Comparison of ENCODE assay signal across 9 cellular contexts in the genomic region with DNA sequence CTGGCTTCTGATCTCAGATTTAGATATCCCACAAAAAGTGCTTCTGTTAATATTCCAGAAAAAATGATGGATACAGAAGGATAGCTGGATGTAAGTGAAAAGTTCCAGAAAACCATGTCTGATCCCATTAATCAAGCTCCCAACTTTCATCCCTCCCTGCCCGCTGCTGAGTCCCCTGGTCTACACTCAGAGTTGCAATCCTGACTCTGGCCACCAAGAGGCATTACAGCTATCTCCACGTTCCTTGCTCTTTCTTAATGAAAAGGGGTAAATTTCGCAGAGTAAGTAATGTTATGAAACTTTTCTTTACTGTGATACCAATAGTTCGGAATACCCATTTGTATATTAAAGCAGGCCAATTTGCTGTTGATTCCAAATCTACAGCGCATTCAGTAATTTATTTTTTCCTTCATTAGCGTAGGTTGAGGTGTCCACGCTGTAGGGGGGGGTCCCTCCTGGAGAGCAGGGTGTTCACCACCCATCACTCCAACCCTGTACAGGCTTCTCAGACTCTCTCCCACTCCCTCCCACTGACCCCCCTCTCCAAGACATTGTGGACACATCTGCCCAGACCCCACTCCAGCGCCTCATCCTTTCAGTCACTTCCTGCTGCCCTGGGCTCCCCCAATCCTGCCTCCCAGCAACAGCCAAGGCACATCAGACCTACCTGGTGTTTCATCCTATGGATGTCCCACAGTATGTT. TPM values are rescaled to one million over a fixed set of nuclear protein-coding genes. Genes with fewer than 3 reads are reported as not detected.
DNase-seq lines count a peak whose midpoint lies in the region; ATAC-seq and TF ChIP-seq lines count a peak whose summit lies in the region.
"Had no signal": no experiment of that assay in that cellular context is flagged by ENCODE, and none has a peak within 500 bp of the region (broad histone marks: within the 10 kb centered on the region; RNA-seq: fewer than 3 reads in every experiment).

No MANE protein-coding gene starts in this region.

- no peaks in the 10 kb centered on the region for H3K9me3 Mint-ChIP-seq in activated T-cell treated with anti-CD3 and anti-CD28 coated beads, Interleukin-2, amount 50 U/mL, for 72 hours
- H3K9me3 Mint-ChIP-seq in osteocyte (ENCODE audit: unreplicated experiment), result peaks cover 2% of the 10 kb centered on the region

- in situ Hi-C loops in ACHN (cut with HindIII; ENCODE audit: low pct_ligation_motif_present, low pct_unique_long_range_greater_than_20kb, low sequenced_read_pairs), result no loop called here

- H3K4me1 Mint-ChIP-seq in activated T-cell treated with anti-CD3 and anti-CD28 coated beads, Interleukin-2, amount 50 U/mL, for 72 hours (ENCODE audit: low read depth), result peaks cover 14% of the 10 kb centered on the region
- peaks cover 3% of the 10 kb centered on the region for H3K4me1 Mint-ChIP-seq in osteocyte (ENCODE audit: unreplicated experiment)

- H3K4me3 Mint-ChIP-seq in activated T-cell treated with anti-CD3 and anti-CD28 coated beads, Interleukin-2, amount 50 U/mL, for 72 hours, result peak overlapping the region; percentile 92 to 95
- peak overlapping the region; percentile 55 for H3K4me3 Mint-ChIP-seq in osteocyte (ENCODE audit: unreplicated experiment)

- peak overlapping the region; percentile 71 for H3K27ac Mint-ChIP-seq in activated T-cell treated with anti-CD3 and anti-CD28 coated beads, Interleukin-2, amount 50 U/mL, for 72 hours
- peak overlapping the region; percentile 67 for H3K27ac Mint-ChIP-seq in osteocyte (ENCODE audit: unreplicated experiment)

- peak; percentile 73 for ATAC-seq in HG02588 (IDR thresholded peaks at IDR 0.05; ENCODE audit: unreplicated experiment)
- peak; percentile 74 to 78 for ATAC-seq in activated T-cell treated with anti-CD3 and anti-CD28 coated beads, Interleukin-2, amount 50 U/mL, for 72 hours (replicated peaks in 1 of 2)

- peak; percentile 55 for TF ChIP-seq CTCF in GM12873 (IDR thresholded peaks at IDR 0.05; ENCODE audit: insufficient read depth, low read depth, low read length, missing control alignments)
- TF ChIP-seq CTCF in NB4 (IDR thresholded peaks at IDR 0.05; ENCODE audit: low read depth, low read length), result peak; percentile 45
- TF ChIP-seq CTCF in osteocyte (IDR thresholded peaks at IDR 0.05), result peak; percentile 39

- H3K36me3 Mint-ChIP-seq in activated T-cell treated with anti-CD3 and anti-CD28 coated beads, Interleukin-2, amount 50 U/mL, for 72 hours (ENCODE audit: insufficient read depth in 2 of 2), result peaks cover under 1 to 3% of the 10 kb centered on the region in 2 donors
- no peaks in the 10 kb centered on the region for H3K36me3 Mint-ChIP-seq in osteocyte (ENCODE audit: unreplicated experiment)

- DNase-seq in ACHN, result peak; percentile 33
- peak; percentile 30 for DNase-seq in NB4 (ENCODE audit: low read depth)
- peak; percentile 8 to 36 for DNase-seq in activated T-cell treated with anti-CD3 and anti-CD28 coated beads, Interleukin-2, amount 50 U/mL, for 72 hours
- DNase-seq in fibroblast of the conjunctiva (ENCODE audit: low read depth), result peak; percentile 46
- DNase-seq in osteocyte (ENCODE audit: extremely low spot score, unreplicated experiment), result no peak
- DNase-seq in NCI-H1048 (lab: John Stamatoyannopoulos, UW), result no peak

- TF ChIP-seq POLR2A in NB4 (IDR thresholded peaks at IDR 0.05; ENCODE audit: extremely low read depth, insufficient read length), result no peak

- peaks cover 27% of the 10 kb centered on the region for H3K27me3 Mint-ChIP-seq in activated T-cell treated with anti-CD3 and anti-CD28 coated beads, Interleukin-2, amount 50 U/mL, for 72 hours (ENCODE audit: low read depth)
- H3K27me3 Mint-ChIP-seq in osteocyte (ENCODE audit: unreplicated experiment), result no peaks in the 10 kb centered on the region

- no peak overlapping the region for H3K4me3 ChIP-seq in NB4 (ENCODE audit: low read depth, low read length)
- H3K4me3 ChIP-seq: lung had no signal

RNA-seq across cellular contexts. Expression of a gene that starts 55.1 kb away (rescaled TPM):
- under 1 TPM; 0.21 to 0.36 TPM for total RNA-seq in activated T-cell treated with anti-CD3 and anti-CD28 coated beads, Interleukin-2, amount 50 U/mL, for 72 hours
- total RNA-seq in osteocyte, result 0.24 and 0.68 TPM in 2 replicates

Comparison
In these comparisons a context has a peak if more than half of its experiments do, and no peak if none do; other contexts are left out.
1. DNase-seq: peak in ACHN (single experiment), NB4 (single experiment), activated T-cell treated with anti-CD3 and anti-CD28 coated beads, Interleukin-2, amount 50 U/mL, for 72 hours (2 of 2) and fibroblast of the conjunctiva (single experiment); none in osteocyte (single experiment) and NCI-H1048 (single experiment).
2. Peak in every context shown above with its lines, with median percentiles within 50 percentile points of each other: CTCF ChIP-seq.